In the genomic region with DNA sequence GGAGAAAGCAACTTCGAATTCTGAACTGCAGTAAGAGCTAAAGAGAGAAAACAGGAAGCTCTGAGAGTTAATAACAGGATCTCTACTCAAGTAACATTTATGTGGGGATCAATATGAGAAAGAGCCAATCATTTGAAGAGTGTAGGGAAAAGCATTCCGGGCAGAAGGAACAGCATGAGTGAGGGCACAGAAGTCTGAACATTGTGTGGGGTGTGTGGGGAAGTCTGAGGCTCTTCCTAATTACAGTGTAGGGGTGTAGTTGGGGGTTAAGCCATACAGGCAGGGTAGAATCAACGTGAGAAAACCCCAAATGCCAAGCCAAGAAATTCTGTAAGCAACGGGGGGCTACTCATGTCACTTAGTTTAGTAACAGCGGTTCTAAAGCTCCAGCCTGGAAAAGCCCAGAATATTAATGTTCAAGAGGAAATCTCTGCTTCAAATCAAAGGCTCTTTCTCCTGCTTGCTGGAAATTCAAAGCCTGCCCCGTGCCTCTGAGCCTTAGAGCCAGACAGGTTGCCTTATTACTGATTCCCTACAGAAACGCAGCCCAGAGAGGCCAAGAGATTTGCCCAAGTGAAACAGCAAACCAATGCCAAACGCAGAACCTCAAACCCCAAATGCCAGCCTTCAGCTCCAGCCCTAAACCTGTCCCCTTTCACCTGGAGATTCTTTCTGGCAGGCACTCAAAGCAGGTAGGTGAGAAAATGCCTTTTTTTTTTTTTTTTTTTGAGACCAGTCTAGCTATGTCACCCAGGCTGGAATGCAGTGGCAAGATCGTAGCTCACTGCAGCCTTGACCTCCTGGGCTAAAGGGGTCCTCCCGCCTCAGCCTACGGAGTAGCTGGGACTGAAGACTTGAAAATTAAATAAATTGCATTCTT, we compare ENCODE assay signal across 1 cellular context.
TF ChIP-seq lines count a peak whose summit lies in the region.

No MANE protein-coding gene starts in this region.

TF ChIP-seq in HCT116, 20 proteins besides CTCF, POLR2A, EP300 and RAD21 (continued from another document):
- TF ChIP-seq, protein P1, sequence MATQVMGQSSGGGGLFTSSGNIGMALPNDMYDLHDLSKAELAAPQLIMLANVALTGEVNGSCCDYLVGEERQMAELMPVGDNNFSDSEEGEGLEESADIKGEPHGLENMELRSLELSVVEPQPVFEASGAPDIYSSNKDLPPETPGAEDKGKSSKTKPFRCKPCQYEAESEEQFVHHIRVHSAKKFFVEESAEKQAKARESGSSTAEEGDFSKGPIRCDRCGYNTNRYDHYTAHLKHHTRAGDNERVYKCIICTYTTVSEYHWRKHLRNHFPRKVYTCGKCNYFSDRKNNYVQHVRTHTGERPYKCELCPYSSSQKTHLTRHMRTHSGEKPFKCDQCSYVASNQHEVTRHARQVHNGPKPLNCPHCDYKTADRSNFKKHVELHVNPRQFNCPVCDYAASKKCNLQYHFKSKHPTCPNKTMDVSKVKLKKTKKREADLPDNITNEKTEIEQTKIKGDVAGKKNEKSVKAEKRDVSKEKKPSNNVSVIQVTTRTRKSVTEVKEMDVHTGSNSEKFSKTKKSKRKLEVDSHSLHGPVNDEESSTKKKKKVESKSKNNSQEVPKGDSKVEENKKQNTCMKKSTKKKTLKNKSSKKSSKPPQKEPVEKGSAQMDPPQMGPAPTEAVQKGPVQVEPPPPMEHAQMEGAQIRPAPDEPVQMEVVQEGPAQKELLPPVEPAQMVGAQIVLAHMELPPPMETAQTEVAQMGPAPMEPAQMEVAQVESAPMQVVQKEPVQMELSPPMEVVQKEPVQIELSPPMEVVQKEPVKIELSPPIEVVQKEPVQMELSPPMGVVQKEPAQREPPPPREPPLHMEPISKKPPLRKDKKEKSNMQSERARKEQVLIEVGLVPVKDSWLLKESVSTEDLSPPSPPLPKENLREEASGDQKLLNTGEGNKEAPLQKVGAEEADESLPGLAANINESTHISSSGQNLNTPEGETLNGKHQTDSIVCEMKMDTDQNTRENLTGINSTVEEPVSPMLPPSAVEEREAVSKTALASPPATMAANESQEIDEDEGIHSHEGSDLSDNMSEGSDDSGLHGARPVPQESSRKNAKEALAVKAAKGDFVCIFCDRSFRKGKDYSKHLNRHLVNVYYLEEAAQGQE (IDR thresholded peaks at IDR 0.05; ENCODE audit: low read depth) = no peak
- no peak for TF ChIP-seq SP1 (IDR thresholded peaks at IDR 0.05; ENCODE audit: low read depth)
TF ChIP-seq in HCT116: peak in this region for 1.
